8 cellular contexts compared by ENCODE assay signal in the genomic region with DNA sequence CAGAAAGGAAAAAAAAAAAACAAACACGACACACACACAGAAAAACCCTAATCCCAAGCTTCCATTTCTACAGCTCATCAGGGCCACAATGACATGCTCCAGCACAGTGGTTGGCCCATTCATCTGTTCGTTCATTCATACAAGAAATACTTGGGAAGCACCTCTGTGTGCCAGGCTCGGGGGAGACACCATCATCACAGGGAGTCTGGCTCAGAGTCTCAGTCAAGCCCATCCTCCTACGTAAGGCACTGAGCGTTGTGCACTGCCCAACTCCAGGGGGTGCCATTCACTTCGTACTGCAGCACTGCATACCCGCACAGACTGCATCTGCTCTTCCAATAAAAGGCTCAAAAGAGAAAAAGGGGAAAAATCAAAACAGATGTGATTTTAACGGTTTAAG. TPM values are rescaled to one million over a fixed set of nuclear protein-coding genes. Genes with fewer than 3 reads are reported as not detected.
DNase-seq lines count a peak whose midpoint lies in the region; ATAC-seq and TF ChIP-seq lines count a peak whose summit lies in the region.

No MANE protein-coding gene starts in this region.

- in situ Hi-C loops in KBM-7 (cut with MboI; ENCODE audit: low pct_unique_long_range_greater_than_20kb, low sequenced_read_pairs) = no loop called here

- CTCF ChIA-PET in CD8-positive, alpha-beta memory T cell (lab: Charles Lee) = interaction anchor here (1.1 to 3.8 kb wide), 4 partner anchors 14 to 75 kb away, joined by 4 to 13 read pairs (median 6); no protein-coding TSS in a partner anchor

- no peak overlapping the region for H3K4ac ChIP-seq in neuronal stem cell (ENCODE audit: low read length)

- H3K79me1 ChIP-seq in neuronal stem cell (ENCODE audit: low read depth, low read length) = peaks cover 5% of the 10 kb centered on the region

- H4K8ac ChIP-seq in neuronal stem cell (ENCODE audit: low read depth, low read length) = no peak overlapping the region

- H3K4me3 Mint-ChIP-seq in CD8-positive, alpha-beta memory T cell = peak overlapping the region in 2 of 7 donors; percentile 14 to 58
- no peak overlapping the region for H3K4me3 Mint-ChIP-seq in activated T-cell treated with anti-CD3 and anti-CD28 coated beads, Interleukin-2, amount 50 U/mL, for 72 hours
- H3K4me3 Mint-ChIP-seq in stimulated activated naive B cell treated with anti-CD40 and anti-IgM and Interleukin-4, amounts not matched to agents 10 μg/mL and 1 μg/mL and 100 μg/mL, for 72 hours = peak overlapping the region; percentile 4 to 8

- no peaks in the 10 kb centered on the region for H3K27me3 Mint-ChIP-seq in CD8-positive, alpha-beta memory T cell
- H3K27me3 Mint-ChIP-seq in activated T-cell treated with anti-CD3 and anti-CD28 coated beads, Interleukin-2, amount 50 U/mL, for 72 hours (ENCODE audit: low read depth) = peaks cover 69% of the 10 kb centered on the region
- no peaks in the 10 kb centered on the region for H3K27me3 Mint-ChIP-seq in stimulated activated naive B cell treated with anti-CD40 and anti-IgM and Interleukin-4, amounts not matched to agents 10 μg/mL and 1 μg/mL and 100 μg/mL, for 72 hours

- H3K9me3 Mint-ChIP-seq in CD8-positive, alpha-beta memory T cell = no peaks in the 10 kb centered on the region
- no peaks in the 10 kb centered on the region for H3K9me3 Mint-ChIP-seq in activated T-cell treated with anti-CD3 and anti-CD28 coated beads, Interleukin-2, amount 50 U/mL, for 72 hours
- H3K9me3 Mint-ChIP-seq in stimulated activated naive B cell treated with anti-CD40 and anti-IgM and Interleukin-4, amounts not matched to agents 10 μg/mL and 1 μg/mL and 100 μg/mL, for 72 hours = no peaks in the 10 kb centered on the region

- no peak overlapping the region for H2AFZ ChIP-seq in neuronal stem cell (ENCODE audit: low read length)

- H2BK15ac ChIP-seq in neuronal stem cell (ENCODE audit: low read length) = no peak overlapping the region

- H3K4me2 ChIP-seq in neuronal stem cell (ENCODE audit: insufficient read depth, low read length, poor library complexity, severe bottlenecking) = no peak overlapping the region

- H3K27me3 ChIP-seq in CD8-positive, alpha-beta memory T cell (ENCODE audit: insufficient read depth, low read length, poor library complexity, severe bottlenecking) = no peaks in the 10 kb centered on the region
- no peaks in the 10 kb centered on the region for H3K27me3 ChIP-seq in right cardiac atrium (ENCODE audit: control insufficient read depth, insufficient read depth)
- no peaks in the 10 kb centered on the region for H3K27me3 ChIP-seq in neuronal stem cell (ENCODE audit: control insufficient read depth in 3 of 3, insufficient read depth in 3 of 3, low read depth in 1 of 3, low read length in 3 of 3)

- peaks cover 66% of the 10 kb centered on the region for H3K4me1 ChIP-seq in CD8-positive, alpha-beta memory T cell (ENCODE audit: insufficient read depth, low read length)
- H3K4me1 ChIP-seq in right cardiac atrium (ENCODE audit: control insufficient read depth, insufficient read depth, low read length) (peaks cover 23% of the 10 kb centered on the region), neuronal stem cell (ENCODE audit: control insufficient read depth in 2 of 2, insufficient read depth in 1 of 2, low read depth in 1 of 2, low read length in 2 of 2) (peaks cover 10 to 14% of the 10 kb centered on the region in 2 donors)

- H4K91ac ChIP-seq in neuronal stem cell (ENCODE audit: low read depth, low read length, poor library complexity) = no peak overlapping the region

- H2BK12ac ChIP-seq in neuronal stem cell (ENCODE audit: low read length) = no peak overlapping the region

- H3K14ac ChIP-seq in neuronal stem cell (ENCODE audit: low read length) = no peak overlapping the region

- no peak overlapping the region for H3K9ac ChIP-seq in neuronal stem cell (ENCODE audit: low read depth, low read length, poor library complexity)

- POLR2A ChIA-PET in CD8-positive, alpha-beta memory T cell (lab: Charles Lee) = no interaction called here

- H3K36me3 ChIP-seq in CD8-positive, alpha-beta memory T cell (ENCODE audit: insufficient read depth, low read length) = no peaks in the 10 kb centered on the region
- H3K36me3 ChIP-seq in neuronal stem cell (replicated peaks in 1 of 2; ENCODE audit: control insufficient read depth in 2 of 2, insufficient read depth in 2 of 2, low read length in 2 of 2) = peaks cover 0 to 14% of the 10 kb centered on the region in 2 donors

- no peak for DNase-seq in CD8-positive, alpha-beta memory T cell
- peak; percentile 62 for DNase-seq in KBM-7
- no peak for DNase-seq in activated T-cell treated with anti-CD3 and anti-CD28 coated beads, Interleukin-2, amount 50 U/mL, for 72 hours
- no peak for DNase-seq in right cardiac atrium
- DNase-seq in stimulated activated naive B cell treated with anti-CD40 and anti-IgM and Interleukin-4, amounts not matched to agents 10 μg/mL and 1 μg/mL and 100 μg/mL, for 72 hours = no peak
- DNase-seq in GM20000 (ENCODE audit: low spot score) = no peak
- DNase-seq in neuronal stem cell (ENCODE audit: low spot score) = no peak
- no peak for DNase-seq in NCI-H1092 treated with DMSO at 0.1 percent for 48 hours (lab: John Stamatoyannopoulos, UW)

- no peaks in the 10 kb centered on the region for H3K9me3 ChIP-seq in CD8-positive, alpha-beta memory T cell (ENCODE audit: low read length)
- H3K9me3 ChIP-seq in right cardiac atrium (ENCODE audit: control insufficient read depth, low read length) = no peaks in the 10 kb centered on the region
- H3K9me3 ChIP-seq in neuronal stem cell (replicated peaks in 1 of 2; ENCODE audit: control insufficient read depth in 2 of 2, insufficient read depth in 1 of 2, low read depth in 1 of 2, low read length in 2 of 2) = peaks cover 0 to 2% of the 10 kb centered on the region in 2 donors

- peak; percentile 41 to 51 for ATAC-seq in activated T-cell treated with anti-CD3 and anti-CD28 coated beads, Interleukin-2, amount 50 U/mL, for 72 hours (replicated peaks in 1 of 2)
- ATAC-seq in right cardiac atrium = peak; percentile 75 to 80
- ATAC-seq in stimulated activated naive B cell treated with anti-CD40 and anti-IgM and Interleukin-4, amounts not matched to agents 10 μg/mL and 1 μg/mL and 100 μg/mL, for 72 hours (replicated peaks) = peak; percentile 73 to 78

- no peak overlapping the region for H2BK5ac ChIP-seq in neuronal stem cell (ENCODE audit: low read length)

- H3K23ac ChIP-seq in neuronal stem cell (ENCODE audit: low read depth, low read length, poor library complexity) = no peak overlapping the region

- no peak overlapping the region for H2BK120ac ChIP-seq in neuronal stem cell (ENCODE audit: low read depth, low read length)

- 33% methylated on average over 8 of the region's 8 CpGs for WGBS in right cardiac atrium
- no CpG with 5 or more reads among the region's 8 CpGs for WGBS in neuronal stem cell (ENCODE audit: extremely low coverage in 2 of 2, insufficient read length in 2 of 2, insufficient replicate concordance in 1 of 2), 2 donors

- H3K18ac ChIP-seq in neuronal stem cell (ENCODE audit: low read length) = no peak overlapping the region

- no peak overlapping the region for H3K27ac ChIP-seq in CD8-positive, alpha-beta memory T cell (ENCODE audit: low read depth, low read length)
- H3K27ac ChIP-seq in right cardiac atrium (ENCODE audit: low read length) (peak overlapping the region; percentile 55), neuronal stem cell (replicated peaks; ENCODE audit: low read length) (no peak overlapping the region)

- peaks cover 87 to 96% (median 94%) of the 10 kb centered on the region in 3 donors for H3K4me1 Mint-ChIP-seq in CD8-positive, alpha-beta memory T cell
- H3K4me1 Mint-ChIP-seq in activated T-cell treated with anti-CD3 and anti-CD28 coated beads, Interleukin-2, amount 50 U/mL, for 72 hours (ENCODE audit: low read depth) = peaks cover 92% of the 10 kb centered on the region
- peaks cover 58 to 90% of the 10 kb centered on the region in 2 donors for H3K4me1 Mint-ChIP-seq in stimulated activated naive B cell treated with anti-CD40 and anti-IgM and Interleukin-4, amounts not matched to agents 10 μg/mL and 1 μg/mL and 100 μg/mL, for 72 hours

- H3K36me3 Mint-ChIP-seq in CD8-positive, alpha-beta memory T cell = peaks cover 0 to 27% (median 4%) of the 10 kb centered on the region in 3 donors
- peaks cover 5 to 7% of the 10 kb centered on the region in 2 donors for H3K36me3 Mint-ChIP-seq in activated T-cell treated with anti-CD3 and anti-CD28 coated beads, Interleukin-2, amount 50 U/mL, for 72 hours (ENCODE audit: insufficient read depth in 2 of 2)
- H3K36me3 Mint-ChIP-seq in stimulated activated naive B cell treated with anti-CD40 and anti-IgM and Interleukin-4, amounts not matched to agents 10 μg/mL and 1 μg/mL and 100 μg/mL, for 72 hours = peaks cover 16 to 36% of the 10 kb centered on the region in 2 donors

- H2AK5ac ChIP-seq in neuronal stem cell (ENCODE audit: low read depth, low read length) = no peak overlapping the region

- intact Hi-C loops in right cardiac atrium (cut with DNase I) = no loop called here

- no peak for TF ChIP-seq CTCF in GM20000 (IDR thresholded peaks at IDR 0.05; ENCODE audit: extremely low read depth, missing control alignments)

- no peak overlapping the region for H3K4me3 ChIP-seq in CD8-positive, alpha-beta memory T cell (ENCODE audit: low read length)
- no peak overlapping the region for H3K4me3 ChIP-seq in right cardiac atrium (ENCODE audit: low read length)
- H3K4me3 ChIP-seq in neuronal stem cell (ENCODE audit: low read length in 2 of 2) = no peak overlapping the region

- peak overlapping the region; percentile 40 to 97 (median 80) for H3K27ac Mint-ChIP-seq in CD8-positive, alpha-beta memory T cell
- H3K27ac Mint-ChIP-seq in activated T-cell treated with anti-CD3 and anti-CD28 coated beads, Interleukin-2, amount 50 U/mL, for 72 hours = no peak overlapping the region
- H3K27ac Mint-ChIP-seq in stimulated activated naive B cell treated with anti-CD40 and anti-IgM and Interleukin-4, amounts not matched to agents 10 μg/mL and 1 μg/mL and 100 μg/mL, for 72 hours = peak overlapping the region; percentile 22

RNA-seq across cellular contexts. Expression of a gene that starts 15.3 kb away (rescaled TPM):
- 10 to 100 TPM; 19.3 to 19.9 TPM for total RNA-seq in CD8-positive, alpha-beta memory T cell
- polyA plus RNA-seq in CD8-positive, alpha-beta memory T cell = 30.6 TPM
- total RNA-seq in activated T-cell treated with anti-CD3 and anti-CD28 coated beads, Interleukin-2, amount 50 U/mL, for 72 hours = 10 to 100 TPM; 28.8 to 37.4 TPM
- 10 to 100 TPM; 17.9 to 22.2 (median 18.9) TPM for total RNA-seq in right cardiac atrium
- 21.1 TPM for polyA plus RNA-seq in right cardiac atrium
- polyA plus RNA-seq in neuronal stem cell (2013, experiment 1 of 2) = 26.4 TPM
- polyA plus RNA-seq in neuronal stem cell (2013, experiment 2 of 2) = 26.7 TPM

RNA-seq across cellular contexts. Expression of a gene that starts 45.4 kb away (rescaled TPM):
- 10 to 100 TPM; 23.8 to 27.2 TPM for total RNA-seq in CD8-positive, alpha-beta memory T cell
- polyA plus RNA-seq in CD8-positive, alpha-beta memory T cell = 12.5 TPM
- total RNA-seq in activated T-cell treated with anti-CD3 and anti-CD28 coated beads, Interleukin-2, amount 50 U/mL, for 72 hours = 10 to 100 TPM; 20.0 to 28.1 TPM
- total RNA-seq in right cardiac atrium = 10 to 100 TPM; 25.0 to 48.7 (median 34.2) TPM
- polyA plus RNA-seq in right cardiac atrium = 34.9 TPM
- 16.8 TPM for polyA plus RNA-seq in neuronal stem cell (2013, experiment 1 of 2)
- 16.3 TPM for polyA plus RNA-seq in neuronal stem cell (2013, experiment 2 of 2)

Comparison
In these comparisons a context has a peak if more than half of its experiments do, and no peak if none do; other contexts are left out.
1. H3K4me3 Mint-ChIP-seq: peak in stimulated activated naive B cell treated with anti-CD40 and anti-IgM and Interleukin-4, amounts not matched to agents 10 μg/mL and 1 μg/mL and 100 μg/mL, for 72 hours (2 of 2); none in activated T-cell treated with anti-CD3 and anti-CD28 coated beads, Interleukin-2, amount 50 U/mL, for 72 hours (0 of 2).
2. Peak in every context shown above with its lines, with median percentiles within 50 percentile points of each other: ATAC-seq.